1 cellular context compared by ENCODE assay signal in the genomic region with DNA sequence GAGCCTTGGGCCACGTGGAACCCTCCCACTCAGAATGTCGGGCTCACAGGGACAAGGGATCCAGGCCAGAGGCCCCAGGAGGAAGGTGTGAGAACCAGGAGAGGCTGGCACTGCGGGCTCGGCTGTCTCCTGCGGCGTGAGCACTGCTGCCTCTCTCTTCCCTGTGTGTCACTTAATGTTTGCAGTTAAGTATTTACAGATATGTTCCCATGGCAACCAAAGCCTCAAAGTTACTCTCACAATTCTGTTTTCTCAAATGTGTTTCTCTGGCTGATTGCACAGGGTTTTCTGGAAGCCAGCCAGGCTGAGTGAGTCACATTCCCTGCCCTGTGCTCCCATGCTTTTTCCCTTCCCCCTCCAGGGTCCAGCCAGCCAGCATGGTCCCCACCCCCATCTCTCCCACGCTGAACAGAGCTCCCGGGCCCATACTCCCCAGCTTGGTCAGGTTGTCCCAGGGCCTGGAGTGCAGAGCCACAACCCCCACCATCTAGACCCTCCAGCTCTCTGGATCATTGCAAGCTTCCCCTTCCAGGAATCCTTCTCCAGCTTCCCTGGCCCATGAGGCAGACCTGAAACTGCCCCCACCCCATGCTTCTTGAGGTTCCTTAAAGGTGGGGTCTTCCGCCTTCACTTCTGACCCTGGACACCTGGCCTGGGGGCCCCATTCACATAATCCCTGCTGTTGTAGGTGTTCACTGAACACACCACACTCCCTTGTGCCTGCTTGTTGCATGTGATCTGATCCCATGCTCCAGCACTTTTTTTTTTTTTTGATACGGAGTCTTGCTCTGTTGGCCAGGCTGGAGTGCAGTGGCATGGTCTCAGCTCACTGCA.
TF ChIP-seq lines count a peak whose summit lies in the region.

No MANE protein-coding gene starts in this region.

TF ChIP-seq in HepG2, 621 proteins besides CTCF, POLR2A, EP300 and RAD21 (continued from another document and continues in another):
- TF ChIP-seq, protein P1, sequence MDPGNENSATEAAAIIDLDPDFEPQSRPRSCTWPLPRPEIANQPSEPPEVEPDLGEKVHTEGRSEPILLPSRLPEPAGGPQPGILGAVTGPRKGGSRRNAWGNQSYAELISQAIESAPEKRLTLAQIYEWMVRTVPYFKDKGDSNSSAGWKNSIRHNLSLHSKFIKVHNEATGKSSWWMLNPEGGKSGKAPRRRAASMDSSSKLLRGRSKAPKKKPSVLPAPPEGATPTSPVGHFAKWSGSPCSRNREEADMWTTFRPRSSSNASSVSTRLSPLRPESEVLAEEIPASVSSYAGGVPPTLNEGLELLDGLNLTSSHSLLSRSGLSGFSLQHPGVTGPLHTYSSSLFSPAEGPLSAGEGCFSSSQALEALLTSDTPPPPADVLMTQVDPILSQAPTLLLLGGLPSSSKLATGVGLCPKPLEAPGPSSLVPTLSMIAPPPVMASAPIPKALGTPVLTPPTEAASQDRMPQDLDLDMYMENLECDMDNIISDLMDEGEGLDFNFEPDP (CRISPR knock-in tag; conservative IDR thresholded peaks at IDR 0.05): no peak
- no peak for TF ChIP-seq BHLHE40 (IDR thresholded peaks at IDR 0.05; ENCODE audit: low read length)
- no peak for TF ChIP-seq ZNF382 (CRISPR knock-in tag; IDR thresholded peaks at IDR 0.05; ENCODE audit: borderline replicate concordance)
- TF ChIP-seq NR2F6 (IDR thresholded peaks at IDR 0.05): no peak
- TF ChIP-seq NR2F6 (CRISPR knock-in tag; IDR thresholded peaks at IDR 0.05): peak; percentile 35; the same call in 1 of the 2 replicates
- no peak for TF ChIP-seq ZNF781 (CRISPR knock-in tag; IDR thresholded peaks at IDR 0.05; ENCODE audit: borderline replicate concordance, not compliant biosample characterization)
- TF ChIP-seq ARNTL (CRISPR knock-in tag; IDR thresholded peaks at IDR 0.05): peak; percentile 97
- TF ChIP-seq ZNF441 (CRISPR knock-in tag; IDR thresholded peaks at IDR 0.05; ENCODE audit: borderline replicate concordance): peak; percentile 29; the same call in 1 of the 2 replicates
- TF ChIP-seq, protein P2, sequence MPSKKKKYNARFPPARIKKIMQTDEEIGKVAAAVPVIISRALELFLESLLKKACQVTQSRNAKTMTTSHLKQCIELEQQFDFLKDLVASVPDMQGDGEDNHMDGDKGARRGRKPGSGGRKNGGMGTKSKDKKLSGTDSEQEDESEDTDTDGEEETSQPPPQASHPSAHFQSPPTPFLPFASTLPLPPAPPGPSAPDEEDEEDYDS (CRISPR knock-in tag; IDR thresholded peaks at IDR 0.05): no peak
- no peak for TF ChIP-seq NFKB2 (CRISPR knock-in tag; IDR thresholded peaks at IDR 0.05; ENCODE audit: borderline replicate concordance)
- TF ChIP-seq PHF21A (CRISPR knock-in tag; IDR thresholded peaks at IDR 0.05): peak; percentile 38; the same call in 1 of the 2 replicates
- no peak for TF ChIP-seq ZNF282 (IDR thresholded peaks at IDR 0.05; ENCODE audit: partially characterized antibody)
- TF ChIP-seq, protein P3, sequence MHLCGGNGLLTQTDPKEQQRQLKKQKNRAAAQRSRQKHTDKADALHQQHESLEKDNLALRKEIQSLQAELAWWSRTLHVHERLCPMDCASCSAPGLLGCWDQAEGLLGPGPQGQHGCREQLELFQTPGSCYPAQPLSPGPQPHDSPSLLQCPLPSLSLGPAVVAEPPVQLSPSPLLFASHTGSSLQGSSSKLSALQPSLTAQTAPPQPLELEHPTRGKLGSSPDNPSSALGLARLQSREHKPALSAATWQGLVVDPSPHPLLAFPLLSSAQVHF (CRISPR knock-in tag; IDR thresholded peaks at IDR 0.05): no peak
- TF ChIP-seq ZBTB42 (CRISPR knock-in tag; IDR thresholded peaks at IDR 0.05): no peak
- no peak for TF ChIP-seq SOX6 (IDR thresholded peaks at IDR 0.05)
- TF ChIP-seq SOX6 (CRISPR knock-in tag; IDR thresholded peaks at IDR 0.05): peak; percentile 60
- no peak for TF ChIP-seq MATR3 (CRISPR knock-in tag; IDR thresholded peaks at IDR 0.05)
- no peak for TF ChIP-seq SALL2 (CRISPR knock-in tag; IDR thresholded peaks at IDR 0.05)
- no peak for TF ChIP-seq YY1 (IDR thresholded peaks at IDR 0.05; ENCODE audit: insufficient read depth, insufficient replicate concordance, low read depth, low read length)
- 0 out of 2 replicates have a peak, but pooled peaks have one; percentile 18 for TF ChIP-seq MIER2 (CRISPR knock-in tag; IDR thresholded peaks at IDR 0.05)
- no peak for TF ChIP-seq GPN1 (CRISPR knock-in tag; IDR thresholded peaks at IDR 0.05; ENCODE audit: borderline replicate concordance)
- TF ChIP-seq, protein P4, sequence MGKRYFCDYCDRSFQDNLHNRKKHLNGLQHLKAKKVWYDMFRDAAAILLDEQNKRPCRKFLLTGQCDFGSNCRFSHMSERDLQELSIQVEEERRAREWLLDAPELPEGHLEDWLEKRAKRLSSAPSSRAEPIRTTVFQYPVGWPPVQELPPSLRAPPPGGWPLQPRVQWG (CRISPR knock-in tag; IDR thresholded peaks at IDR 0.05; ENCODE audit: borderline replicate concordance, low read depth): no peak
- TF ChIP-seq, protein P5, sequence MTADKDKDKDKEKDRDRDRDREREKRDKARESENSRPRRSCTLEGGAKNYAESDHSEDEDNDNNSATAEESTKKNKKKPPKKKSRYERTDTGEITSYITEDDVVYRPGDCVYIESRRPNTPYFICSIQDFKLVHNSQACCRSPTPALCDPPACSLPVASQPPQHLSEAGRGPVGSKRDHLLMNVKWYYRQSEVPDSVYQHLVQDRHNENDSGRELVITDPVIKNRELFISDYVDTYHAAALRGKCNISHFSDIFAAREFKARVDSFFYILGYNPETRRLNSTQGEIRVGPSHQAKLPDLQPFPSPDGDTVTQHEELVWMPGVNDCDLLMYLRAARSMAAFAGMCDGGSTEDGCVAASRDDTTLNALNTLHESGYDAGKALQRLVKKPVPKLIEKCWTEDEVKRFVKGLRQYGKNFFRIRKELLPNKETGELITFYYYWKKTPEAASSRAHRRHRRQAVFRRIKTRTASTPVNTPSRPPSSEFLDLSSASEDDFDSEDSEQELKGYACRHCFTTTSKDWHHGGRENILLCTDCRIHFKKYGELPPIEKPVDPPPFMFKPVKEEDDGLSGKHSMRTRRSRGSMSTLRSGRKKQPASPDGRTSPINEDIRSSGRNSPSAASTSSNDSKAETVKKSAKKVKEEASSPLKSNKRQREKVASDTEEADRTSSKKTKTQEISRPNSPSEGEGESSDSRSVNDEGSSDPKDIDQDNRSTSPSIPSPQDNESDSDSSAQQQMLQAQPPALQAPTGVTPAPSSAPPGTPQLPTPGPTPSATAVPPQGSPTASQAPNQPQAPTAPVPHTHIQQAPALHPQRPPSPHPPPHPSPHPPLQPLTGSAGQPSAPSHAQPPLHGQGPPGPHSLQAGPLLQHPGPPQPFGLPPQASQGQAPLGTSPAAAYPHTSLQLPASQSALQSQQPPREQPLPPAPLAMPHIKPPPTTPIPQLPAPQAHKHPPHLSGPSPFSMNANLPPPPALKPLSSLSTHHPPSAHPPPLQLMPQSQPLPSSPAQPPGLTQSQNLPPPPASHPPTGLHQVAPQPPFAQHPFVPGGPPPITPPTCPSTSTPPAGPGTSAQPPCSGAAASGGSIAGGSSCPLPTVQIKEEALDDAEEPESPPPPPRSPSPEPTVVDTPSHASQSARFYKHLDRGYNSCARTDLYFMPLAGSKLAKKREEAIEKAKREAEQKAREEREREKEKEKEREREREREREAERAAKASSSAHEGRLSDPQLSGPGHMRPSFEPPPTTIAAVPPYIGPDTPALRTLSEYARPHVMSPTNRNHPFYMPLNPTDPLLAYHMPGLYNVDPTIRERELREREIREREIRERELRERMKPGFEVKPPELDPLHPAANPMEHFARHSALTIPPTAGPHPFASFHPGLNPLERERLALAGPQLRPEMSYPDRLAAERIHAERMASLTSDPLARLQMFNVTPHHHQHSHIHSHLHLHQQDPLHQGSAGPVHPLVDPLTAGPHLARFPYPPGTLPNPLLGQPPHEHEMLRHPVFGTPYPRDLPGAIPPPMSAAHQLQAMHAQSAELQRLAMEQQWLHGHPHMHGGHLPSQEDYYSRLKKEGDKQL (CRISPR knock-in tag; IDR thresholded peaks at IDR 0.05; ENCODE audit: low read depth): peak; percentile 55; the same call in 1 of the 2 replicates
- peak; percentile 94 for TF ChIP-seq RFX1 (IDR thresholded peaks at IDR 0.05)
- TF ChIP-seq ZNF143 (CRISPR knock-in tag; IDR thresholded peaks at IDR 0.05): no peak
- no peak for TF ChIP-seq DNMT1 (CRISPR knock-in tag; IDR thresholded peaks at IDR 0.05)
- TF ChIP-seq, protein P6, sequence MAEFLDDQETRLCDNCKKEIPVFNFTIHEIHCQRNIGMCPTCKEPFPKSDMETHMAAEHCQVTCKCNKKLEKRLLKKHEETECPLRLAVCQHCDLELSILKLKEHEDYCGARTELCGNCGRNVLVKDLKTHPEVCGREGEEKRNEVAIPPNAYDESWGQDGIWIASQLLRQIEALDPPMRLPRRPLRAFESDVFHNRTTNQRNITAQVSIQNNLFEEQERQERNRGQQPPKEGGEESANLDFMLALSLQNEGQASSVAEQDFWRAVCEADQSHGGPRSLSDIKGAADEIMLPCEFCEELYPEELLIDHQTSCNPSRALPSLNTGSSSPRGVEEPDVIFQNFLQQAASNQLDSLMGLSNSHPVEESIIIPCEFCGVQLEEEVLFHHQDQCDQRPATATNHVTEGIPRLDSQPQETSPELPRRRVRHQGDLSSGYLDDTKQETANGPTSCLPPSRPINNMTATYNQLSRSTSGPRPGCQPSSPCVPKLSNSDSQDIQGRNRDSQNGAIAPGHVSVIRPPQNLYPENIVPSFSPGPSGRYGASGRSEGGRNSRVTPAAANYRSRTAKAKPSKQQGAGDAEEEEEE (CRISPR knock-in tag; IDR thresholded peaks at IDR 0.05; ENCODE audit: borderline replicate concordance): no peak
- no peak for TF ChIP-seq ZSCAN31 (CRISPR knock-in tag; IDR thresholded peaks at IDR 0.05; ENCODE audit: low read depth)
- TF ChIP-seq, protein P7, sequence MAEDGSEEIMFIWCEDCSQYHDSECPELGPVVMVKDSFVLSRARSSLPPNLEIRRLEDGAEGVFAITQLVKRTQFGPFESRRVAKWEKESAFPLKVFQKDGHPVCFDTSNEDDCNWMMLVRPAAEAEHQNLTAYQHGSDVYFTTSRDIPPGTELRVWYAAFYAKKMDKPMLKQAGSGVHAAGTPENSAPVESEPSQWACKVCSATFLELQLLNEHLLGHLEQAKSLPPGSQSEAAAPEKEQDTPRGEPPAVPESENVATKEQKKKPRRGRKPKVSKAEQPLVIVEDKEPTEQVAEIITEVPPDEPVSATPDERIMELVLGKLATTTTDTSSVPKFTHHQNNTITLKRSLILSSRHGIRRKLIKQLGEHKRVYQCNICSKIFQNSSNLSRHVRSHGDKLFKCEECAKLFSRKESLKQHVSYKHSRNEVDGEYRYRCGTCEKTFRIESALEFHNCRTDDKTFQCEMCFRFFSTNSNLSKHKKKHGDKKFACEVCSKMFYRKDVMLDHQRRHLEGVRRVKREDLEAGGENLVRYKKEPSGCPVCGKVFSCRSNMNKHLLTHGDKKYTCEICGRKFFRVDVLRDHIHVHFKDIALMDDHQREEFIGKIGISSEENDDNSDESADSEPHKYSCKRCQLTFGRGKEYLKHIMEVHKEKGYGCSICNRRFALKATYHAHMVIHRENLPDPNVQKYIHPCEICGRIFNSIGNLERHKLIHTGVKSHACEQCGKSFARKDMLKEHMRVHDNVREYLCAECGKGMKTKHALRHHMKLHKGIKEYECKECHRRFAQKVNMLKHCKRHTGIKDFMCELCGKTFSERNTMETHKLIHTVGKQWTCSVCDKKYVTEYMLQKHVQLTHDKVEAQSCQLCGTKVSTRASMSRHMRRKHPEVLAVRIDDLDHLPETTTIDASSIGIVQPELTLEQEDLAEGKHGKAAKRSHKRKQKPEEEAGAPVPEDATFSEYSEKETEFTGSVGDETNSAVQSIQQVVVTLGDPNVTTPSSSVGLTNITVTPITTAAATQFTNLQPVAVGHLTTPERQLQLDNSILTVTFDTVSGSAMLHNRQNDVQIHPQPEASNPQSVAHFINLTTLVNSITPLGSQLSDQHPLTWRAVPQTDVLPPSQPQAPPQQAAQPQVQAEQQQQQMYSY (CRISPR knock-in tag; IDR thresholded peaks at IDR 0.05): no peak
- TF ChIP-seq ZNF546 (CRISPR knock-in tag; conservative IDR thresholded peaks at IDR 0.05): no peak
- no peak for TF ChIP-seq POLR2G (IDR thresholded peaks at IDR 0.05; ENCODE audit: low read depth, low read length)
- TF ChIP-seq, protein P8, sequence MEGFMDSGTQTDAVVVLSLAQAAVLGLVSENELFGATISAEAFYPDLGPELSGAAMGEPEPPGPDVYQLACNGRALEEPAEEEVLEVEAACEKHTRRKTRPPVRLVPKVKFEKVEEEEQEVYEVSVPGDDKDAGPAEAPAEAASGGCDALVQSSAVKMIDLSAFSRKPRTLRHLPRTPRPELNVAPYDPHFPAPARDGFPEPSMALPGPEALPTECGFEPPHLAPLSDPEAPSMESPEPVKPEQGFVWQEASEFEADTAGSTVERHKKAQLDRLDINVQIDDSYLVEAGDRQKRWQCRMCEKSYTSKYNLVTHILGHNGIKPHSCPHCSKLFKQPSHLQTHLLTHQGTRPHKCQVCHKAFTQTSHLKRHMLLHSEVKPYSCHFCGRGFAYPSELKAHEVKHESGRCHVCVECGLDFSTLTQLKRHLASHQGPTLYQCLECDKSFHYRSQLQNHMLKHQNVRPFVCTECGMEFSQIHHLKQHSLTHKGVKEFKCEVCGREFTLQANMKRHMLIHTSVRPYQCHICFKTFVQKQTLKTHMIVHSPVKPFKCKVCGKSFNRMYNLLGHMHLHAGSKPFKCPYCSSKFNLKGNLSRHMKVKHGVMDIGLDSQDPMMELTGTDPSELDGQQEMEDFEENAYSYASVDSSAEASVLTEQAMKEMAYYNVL (CRISPR knock-in tag; IDR thresholded peaks at IDR 0.05; ENCODE audit: borderline replicate concordance): no peak
- TF ChIP-seq KAT8 (CRISPR knock-in tag; IDR thresholded peaks at IDR 0.05): 0 out of 2 replicates have a peak, but pooled peaks have one; percentile 55
- TF ChIP-seq SIN3B (IDR thresholded peaks at IDR 0.05; ENCODE audit: low read length): no peak
- peak; percentile 46; the same call in 1 of the 2 replicates for TF ChIP-seq BCL6 (CRISPR knock-in tag; IDR thresholded peaks at IDR 0.05)
